In genomic region chr19:39480337-39481228, GRCh38 we compare ENCODE assay signal across 1 cellular context.
TF ChIP-seq lines count a peak whose summit lies in the region.

TIMM50 (plus strand) TSS chr19:39480838; CDS start chr19:39480854, 16 bp downstream.

TF ChIP-seq in HepG2, 621 proteins besides CTCF, POLR2A, EP300 and RAD21 (continued from another document and continues in another):
- TF ChIP-seq, protein P1, sequence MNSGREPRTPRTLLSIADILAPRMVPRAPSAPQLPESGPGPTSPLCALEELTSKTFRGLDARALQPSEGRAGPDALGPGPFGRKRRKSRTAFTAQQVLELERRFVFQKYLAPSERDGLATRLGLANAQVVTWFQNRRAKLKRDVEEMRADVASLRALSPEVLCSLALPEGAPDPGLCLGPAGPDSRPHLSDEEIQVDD (CRISPR knock-in tag; IDR thresholded peaks at IDR 0.05; ENCODE audit: borderline replicate concordance), result no peak
- TF ChIP-seq, protein P2, sequence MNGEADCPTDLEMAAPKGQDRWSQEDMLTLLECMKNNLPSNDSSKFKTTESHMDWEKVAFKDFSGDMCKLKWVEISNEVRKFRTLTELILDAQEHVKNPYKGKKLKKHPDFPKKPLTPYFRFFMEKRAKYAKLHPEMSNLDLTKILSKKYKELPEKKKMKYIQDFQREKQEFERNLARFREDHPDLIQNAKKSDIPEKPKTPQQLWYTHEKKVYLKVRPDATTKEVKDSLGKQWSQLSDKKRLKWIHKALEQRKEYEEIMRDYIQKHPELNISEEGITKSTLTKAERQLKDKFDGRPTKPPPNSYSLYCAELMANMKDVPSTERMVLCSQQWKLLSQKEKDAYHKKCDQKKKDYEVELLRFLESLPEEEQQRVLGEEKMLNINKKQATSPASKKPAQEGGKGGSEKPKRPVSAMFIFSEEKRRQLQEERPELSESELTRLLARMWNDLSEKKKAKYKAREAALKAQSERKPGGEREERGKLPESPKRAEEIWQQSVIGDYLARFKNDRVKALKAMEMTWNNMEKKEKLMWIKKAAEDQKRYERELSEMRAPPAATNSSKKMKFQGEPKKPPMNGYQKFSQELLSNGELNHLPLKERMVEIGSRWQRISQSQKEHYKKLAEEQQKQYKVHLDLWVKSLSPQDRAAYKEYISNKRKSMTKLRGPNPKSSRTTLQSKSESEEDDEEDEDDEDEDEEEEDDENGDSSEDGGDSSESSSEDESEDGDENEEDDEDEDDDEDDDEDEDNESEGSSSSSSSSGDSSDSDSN (CRISPR knock-in tag; IDR thresholded peaks at IDR 0.05), result peak; percentile 67
- 0 out of 2 replicates have a peak, but pooled peaks have one; percentile 53 for TF ChIP-seq PAX8 (CRISPR knock-in tag; IDR thresholded peaks at IDR 0.05; ENCODE audit: borderline replicate concordance)
- peak; percentile 88; the same call in 1 of the 2 replicates for TF ChIP-seq YEATS2 (CRISPR knock-in tag; IDR thresholded peaks at IDR 0.05; ENCODE audit: borderline replicate concordance)
- no peak for TF ChIP-seq ZNF333 (CRISPR knock-in tag; IDR thresholded peaks at IDR 0.05; ENCODE audit: borderline replicate concordance)
- no peak for TF ChIP-seq JARID2 (CRISPR knock-in tag; IDR thresholded peaks at IDR 0.05; ENCODE audit: insufficient replicate concordance)
- peak; percentile 39; the same call in 1 of the 2 replicates for TF ChIP-seq HBP1 (CRISPR knock-in tag; IDR thresholded peaks at IDR 0.05; ENCODE audit: low read depth)
- TF ChIP-seq, protein P3, sequence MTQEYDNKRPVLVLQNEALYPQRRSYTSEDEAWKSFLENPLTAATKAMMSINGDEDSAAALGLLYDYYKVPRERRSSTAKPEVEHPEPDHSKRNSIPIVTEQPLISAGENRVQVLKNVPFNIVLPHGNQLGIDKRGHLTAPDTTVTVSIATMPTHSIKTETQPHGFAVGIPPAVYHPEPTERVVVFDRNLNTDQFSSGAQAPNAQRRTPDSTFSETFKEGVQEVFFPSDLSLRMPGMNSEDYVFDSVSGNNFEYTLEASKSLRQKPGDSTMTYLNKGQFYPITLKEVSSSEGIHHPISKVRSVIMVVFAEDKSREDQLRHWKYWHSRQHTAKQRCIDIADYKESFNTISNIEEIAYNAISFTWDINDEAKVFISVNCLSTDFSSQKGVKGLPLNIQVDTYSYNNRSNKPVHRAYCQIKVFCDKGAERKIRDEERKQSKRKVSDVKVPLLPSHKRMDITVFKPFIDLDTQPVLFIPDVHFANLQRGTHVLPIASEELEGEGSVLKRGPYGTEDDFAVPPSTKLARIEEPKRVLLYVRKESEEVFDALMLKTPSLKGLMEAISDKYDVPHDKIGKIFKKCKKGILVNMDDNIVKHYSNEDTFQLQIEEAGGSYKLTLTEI (CRISPR knock-in tag; conservative IDR thresholded peaks at IDR 0.05), result no peak
- peak; percentile 42; the same call in 1 of the 2 replicates for TF ChIP-seq MEF2D (CRISPR knock-in tag; IDR thresholded peaks at IDR 0.05)
- TF ChIP-seq POGK (CRISPR knock-in tag; conservative IDR thresholded peaks at IDR 0.05), result peak; percentile 74; the same call in 1 of the 2 replicates
- no peak for TF ChIP-seq NONO (IDR thresholded peaks at IDR 0.05)
- TF ChIP-seq NONO (CRISPR knock-in tag; conservative IDR thresholded peaks at IDR 0.05), result peak; percentile 88
- TF ChIP-seq, protein P4, sequence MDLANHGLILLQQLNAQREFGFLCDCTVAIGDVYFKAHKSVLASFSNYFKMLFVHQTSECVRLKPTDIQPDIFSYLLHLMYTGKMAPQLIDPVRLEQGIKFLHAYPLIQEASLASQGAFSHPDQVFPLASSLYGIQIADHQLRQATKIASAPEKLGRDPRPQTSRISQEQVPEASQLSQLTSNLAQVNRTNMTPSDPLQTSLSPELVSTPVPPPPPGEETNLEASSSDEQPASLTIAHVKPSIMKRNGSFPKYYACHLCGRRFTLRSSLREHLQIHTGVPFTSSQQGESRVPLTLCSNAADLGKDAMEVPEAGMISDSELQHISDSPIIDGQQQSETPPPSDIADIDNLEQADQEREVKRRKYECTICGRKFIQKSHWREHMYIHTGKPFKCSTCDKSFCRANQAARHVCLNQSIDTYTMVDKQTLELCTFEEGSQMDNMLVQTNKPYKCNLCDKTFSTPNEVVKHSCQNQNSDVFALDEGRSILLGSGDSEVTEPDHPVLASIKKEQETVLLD (CRISPR knock-in tag; IDR thresholded peaks at IDR 0.05; ENCODE audit: low read depth), result no peak
- TF ChIP-seq ZNF577 (CRISPR knock-in tag; IDR thresholded peaks at IDR 0.05; ENCODE audit: borderline replicate concordance, low read depth), result no peak
- TF ChIP-seq ZFP1 (CRISPR knock-in tag; IDR thresholded peaks at IDR 0.05), result peak; percentile 74; the same call in 1 of the 2 replicates
- TF ChIP-seq RXRB (CRISPR knock-in tag; IDR thresholded peaks at IDR 0.05; ENCODE audit: borderline replicate concordance), result peak; percentile 72
- no peak for TF ChIP-seq ZBTB33 (CRISPR knock-in tag; IDR thresholded peaks at IDR 0.05)
- TF ChIP-seq PITX1 (CRISPR knock-in tag; IDR thresholded peaks at IDR 0.05), result peak; percentile 77; the same call in 1 of the 2 replicates
- TF ChIP-seq KLF15 (CRISPR knock-in tag; IDR thresholded peaks at IDR 0.05; ENCODE audit: borderline replicate concordance), result no peak; the same call in 1 of the 2 replicates
- no peak for TF ChIP-seq ZNF33A (CRISPR knock-in tag; IDR thresholded peaks at IDR 0.05; ENCODE audit: borderline replicate concordance)
- TF ChIP-seq DPF2 (CRISPR knock-in tag; IDR thresholded peaks at IDR 0.05; ENCODE audit: borderline replicate concordance, low read depth), result no peak
- TF ChIP-seq HOXA9 (CRISPR knock-in tag; IDR thresholded peaks at IDR 0.05; ENCODE audit: borderline replicate concordance), result 0 out of 2 replicates have a peak, but pooled peaks have one; percentile 36
- 0 out of 2 replicates have a peak, but pooled peaks have one; percentile 43 for TF ChIP-seq ZSCAN20 (CRISPR knock-in tag; IDR thresholded peaks at IDR 0.05; ENCODE audit: borderline replicate concordance)
- TF ChIP-seq ZBTB26 (CRISPR knock-in tag; IDR thresholded peaks at IDR 0.05; ENCODE audit: borderline replicate concordance), result 0 out of 2 replicates have a peak, but pooled peaks have one; percentile 10
- no peak; the same call in 1 of the 2 replicates for TF ChIP-seq ZNF230 (CRISPR knock-in tag; IDR thresholded peaks at IDR 0.05)
- no peak for TF ChIP-seq ZBTB3 (CRISPR knock-in tag; IDR thresholded peaks at IDR 0.05; ENCODE audit: borderline replicate concordance, low read depth)
- no peak for TF ChIP-seq ZNF530 (CRISPR knock-in tag; IDR thresholded peaks at IDR 0.05; ENCODE audit: low read depth)
- TF ChIP-seq ZNF138 (CRISPR knock-in tag; IDR thresholded peaks at IDR 0.05; ENCODE audit: low read depth), result 0 out of 2 replicates have a peak, but pooled peaks have one; percentile 46
- no peak for TF ChIP-seq ZNF75D (CRISPR knock-in tag; IDR thresholded peaks at IDR 0.05; ENCODE audit: borderline replicate concordance)
- TF ChIP-seq SRSF9 (IDR thresholded peaks at IDR 0.05; ENCODE audit: borderline replicate concordance, insufficient read depth, low read depth, low read length, poor library complexity, severe bottlenecking), result no peak
- TF ChIP-seq RBM39 (IDR thresholded peaks at IDR 0.05; ENCODE audit: low read depth, low read length, poor library complexity, severe bottlenecking), result peak; percentile 61
- peak; percentile 85 for TF ChIP-seq ZNF574 (CRISPR knock-in tag; IDR thresholded peaks at IDR 0.05)
- TF ChIP-seq HMGXB3 (CRISPR knock-in tag; IDR thresholded peaks at IDR 0.05; ENCODE audit: borderline replicate concordance), result 0 out of 2 replicates have a peak, but pooled peaks have one; percentile 13
